Comparison of ENCODE assay signal across 8 cellular contexts in the genomic region with DNA sequence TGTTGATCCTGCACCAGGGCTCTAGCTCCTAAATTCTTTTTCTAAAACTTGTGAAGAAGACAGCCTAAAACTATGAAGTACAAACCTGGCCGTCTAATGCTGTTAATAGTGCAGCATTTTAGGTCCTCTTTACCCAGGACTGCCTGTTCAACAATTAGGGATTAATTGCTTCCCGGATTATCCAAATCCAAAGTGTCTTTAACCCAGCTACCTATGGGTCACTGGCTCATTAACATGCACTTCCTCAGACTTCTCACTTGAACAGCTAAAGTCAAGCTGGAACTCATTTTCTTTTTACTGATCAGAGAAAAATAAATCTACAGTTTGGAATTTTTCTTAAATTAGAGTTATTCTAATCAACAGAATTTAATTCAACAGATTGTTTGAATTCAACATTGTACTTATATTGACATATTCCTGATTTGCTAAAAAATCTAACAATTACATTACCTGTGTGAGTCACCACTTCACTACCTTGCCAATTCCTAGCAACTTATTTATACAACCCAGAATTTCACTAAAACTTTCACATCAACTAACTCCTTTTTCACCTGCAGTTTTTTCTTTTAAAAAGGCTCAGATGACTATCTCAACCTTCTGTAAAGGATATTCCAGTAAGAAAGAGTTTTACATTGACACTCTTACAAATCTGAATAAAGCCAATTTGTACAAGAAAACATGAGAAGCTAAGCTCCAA. TPM values are rescaled to one million over a fixed set of nuclear protein-coding genes. Genes with fewer than 3 reads are reported as not detected.
A peak's percentile ranks its signal among the peaks of the same experiment; 100 is the strongest.
DNase-seq lines count a peak whose midpoint lies in the region; ATAC-seq and TF ChIP-seq lines count a peak whose summit lies in the region.

No MANE protein-coding gene starts in this region.

- H3K4me1 Mint-ChIP-seq in GM23338 = peaks cover 43% of the 10 kb centered on the region

- H3K9me3 Mint-ChIP-seq in GM23338 = peaks cover 4% of the 10 kb centered on the region; the same call in 1 of the 3 replicates

- H3K4me3 Mint-ChIP-seq in GM23338 = peak overlapping the region; percentile 91

- H3K9me2 ChIP-seq in GM23338 (ENCODE audit: insufficient read depth) (no peaks in the 10 kb centered on the region), SU-DHL-6 (replicated peaks; ENCODE audit: insufficient read depth, low read length) (no peaks in the 10 kb centered on the region)

- DNase-seq in GM23338 (ENCODE audit: low spot score) (no peak), fibroblast of pulmonary artery (ENCODE audit: low read depth) (no peak), HuH-7.5 (ENCODE audit: low spot score) (no peak), head of caudate nucleus (no peak), posterior cingulate gyrus (no peak)

- H3K27ac ChIP-seq in GM23338 (ENCODE audit: low read depth) (peak overlapping the region; percentile 13; the same call in 1 of the 2 replicates), SU-DHL-6 (ENCODE audit: low read depth, low read length) (no peak overlapping the region; the same call in 1 of the 2 replicates), skeletal muscle tissue (ENCODE audit: low read depth, low read length) (peak overlapping the region; percentile 0)

- peaks cover 48% of the 10 kb centered on the region for H3K36me3 ChIP-seq in GM23338 (ENCODE audit: insufficient read depth)
- peaks cover 67% of the 10 kb centered on the region for H3K36me3 ChIP-seq in SU-DHL-6 (ENCODE audit: low read length)
- H3K36me3 ChIP-seq in skeletal muscle tissue (ENCODE audit: control insufficient read depth in 3 of 3, insufficient read depth in 3 of 3, low read length in 3 of 3) = peaks cover 28 to 54% (median 52%) of the 10 kb centered on the region in 3 donors

- H2AFZ ChIP-seq in GM23338 (no peak overlapping the region), SU-DHL-6 (ENCODE audit: low read depth, low read length, severe bottlenecking) (no peak overlapping the region)

- H3F3A ChIP-seq in GM23338 (replicated peaks; ENCODE audit: low read depth) (peaks cover 32% of the 10 kb centered on the region), SU-DHL-6 (ENCODE audit: insufficient read depth) (peaks cover 71% of the 10 kb centered on the region)

- H3K4me3 ChIP-seq in GM23338 = peak overlapping the region; percentile 92
- peak overlapping the region; percentile 100 for H3K4me3 ChIP-seq in SU-DHL-6 (ENCODE audit: insufficient read depth, low read length, poor library complexity, severe bottlenecking)
- peak overlapping the region; percentile 63 for H3K4me3 ChIP-seq in fibroblast of pulmonary artery (replicated peaks; ENCODE audit: low read depth, low read length)
- H3K4me3 ChIP-seq in skeletal muscle tissue (ENCODE audit: low read length in 3 of 3) = peak overlapping the region; percentile 22 to 96 (median 78)

- no peaks in the 10 kb centered on the region for H3K27me3 ChIP-seq in GM23338 (ENCODE audit: insufficient read depth)
- H3K27me3 ChIP-seq in SU-DHL-6 (ENCODE audit: low read length) = no peaks in the 10 kb centered on the region
- H3K27me3 ChIP-seq in skeletal muscle tissue (ENCODE audit: control insufficient read depth in 3 of 3, insufficient read depth in 3 of 3, low read length in 3 of 3) = no peaks in the 10 kb centered on the region

- no peak for ATAC-seq in GM23338
- ATAC-seq in GM21360 (IDR thresholded peaks at IDR 0.05; ENCODE audit: unreplicated experiment) = no peak

- peaks cover 79% of the 10 kb centered on the region for H3K36me3 Mint-ChIP-seq in GM23338 (ENCODE audit: low read depth)

- H3K4me1 ChIP-seq in GM23338 (ENCODE audit: insufficient read depth) = peaks cover 22% of the 10 kb centered on the region
- peaks cover 28 to 51% (median 50%) of the 10 kb centered on the region in 3 donors for H3K4me1 ChIP-seq in skeletal muscle tissue (ENCODE audit: control insufficient read depth in 3 of 3, insufficient read depth in 3 of 3, low read length in 3 of 3)

- H3K4me2 ChIP-seq in GM23338 = peak overlapping the region; percentile 91
- H3K4me2 ChIP-seq in SU-DHL-6 (ENCODE audit: low read depth, low read length, poor library complexity, severe bottlenecking) = peak overlapping the region; percentile 93

- peak overlapping the region; percentile 82; the same call in 1 of the 2 replicates for H3K27ac Mint-ChIP-seq in GM23338

- H3K79me2 ChIP-seq in GM23338 (replicated peaks; ENCODE audit: insufficient read depth) (peaks cover 90% of the 10 kb centered on the region), SU-DHL-6 (ENCODE audit: insufficient read depth, low read length) (peaks cover 82% of the 10 kb centered on the region)

- H3K27me3 Mint-ChIP-seq in GM23338 (ENCODE audit: insufficient read depth, low read depth, poor library complexity) = peaks cover 22% of the 10 kb centered on the region

- intact Hi-C loops in head of caudate nucleus (cut with DNase I) (loop anchor here (10.0 kb wide), 1 partner anchor 184 kb away; no protein-coding TSS in a partner anchor), posterior cingulate gyrus (cut with DNase I) (loop anchor here (5.0 to 10.0 kb wide), 3 partner anchors 64 to 1704 kb away; a partner anchor contains a TSS)

- H4K20me1 ChIP-seq in GM23338 (replicated peaks; ENCODE audit: insufficient read depth) = peaks cover 63% of the 10 kb centered on the region
- peaks cover 66% of the 10 kb centered on the region for H4K20me1 ChIP-seq in SU-DHL-6 (ENCODE audit: low read depth, low read length)

- TF ChIP-seq CTCF in GM23338 (conservative IDR thresholded peaks at IDR 0.05; ENCODE audit: low read depth in 2 of 2) (no peak), SU-DHL-6 (IDR thresholded peaks at IDR 0.05; ENCODE audit: insufficient read depth, low read length, poor library complexity, severe bottlenecking) (no peak), fibroblast of pulmonary artery (IDR thresholded peaks at IDR 0.05; ENCODE audit: low read length, missing control alignments) (no peak)

- H3K9me3 ChIP-seq in SU-DHL-6 (ENCODE audit: insufficient read depth, low read length) = no peaks in the 10 kb centered on the region
- H3K9me3 ChIP-seq in skeletal muscle tissue (ENCODE audit: control insufficient read depth in 3 of 3, low read length in 3 of 3) = no peaks in the 10 kb centered on the region

- H3K9ac ChIP-seq in SU-DHL-6 (ENCODE audit: low read length) (peak overlapping the region; percentile 99), skeletal muscle tissue (ENCODE audit: low read depth in 1 of 3, low read length in 3 of 3) (peak overlapping the region; percentile 40 to 76 (median 69))

TF ChIP-seq in GM23338, 12 proteins besides CTCF, POLR2A, EP300 and RAD21:
- TF ChIP-seq NANOG (IDR thresholded peaks at IDR 0.05; ENCODE audit: borderline replicate concordance) (no peak), CREB1 (CRISPR knock-in tag; IDR thresholded peaks at IDR 0.05; ENCODE audit: low read depth) (no peak), ZNF114 (CRISPR knock-in tag; IDR thresholded peaks at IDR 0.05) (no peak), ZNF331 (CRISPR knock-in tag; IDR thresholded peaks at IDR 0.05; ENCODE audit: low read depth) (no peak), EZH2phosphoT487 (IDR thresholded peaks at IDR 0.05; ENCODE audit: unreplicated experiment) (no peak)
- TF ChIP-seq, protein P1, sequence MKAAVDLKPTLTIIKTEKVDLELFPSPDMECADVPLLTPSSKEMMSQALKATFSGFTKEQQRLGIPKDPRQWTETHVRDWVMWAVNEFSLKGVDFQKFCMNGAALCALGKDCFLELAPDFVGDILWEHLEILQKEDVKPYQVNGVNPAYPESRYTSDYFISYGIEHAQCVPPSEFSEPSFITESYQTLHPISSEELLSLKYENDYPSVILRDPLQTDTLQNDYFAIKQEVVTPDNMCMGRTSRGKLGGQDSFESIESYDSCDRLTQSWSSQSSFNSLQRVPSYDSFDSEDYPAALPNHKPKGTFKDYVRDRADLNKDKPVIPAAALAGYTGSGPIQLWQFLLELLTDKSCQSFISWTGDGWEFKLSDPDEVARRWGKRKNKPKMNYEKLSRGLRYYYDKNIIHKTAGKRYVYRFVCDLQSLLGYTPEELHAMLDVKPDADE (IDR thresholded peaks at IDR 0.05) = no peak
- TF ChIP-seq, protein P2, sequence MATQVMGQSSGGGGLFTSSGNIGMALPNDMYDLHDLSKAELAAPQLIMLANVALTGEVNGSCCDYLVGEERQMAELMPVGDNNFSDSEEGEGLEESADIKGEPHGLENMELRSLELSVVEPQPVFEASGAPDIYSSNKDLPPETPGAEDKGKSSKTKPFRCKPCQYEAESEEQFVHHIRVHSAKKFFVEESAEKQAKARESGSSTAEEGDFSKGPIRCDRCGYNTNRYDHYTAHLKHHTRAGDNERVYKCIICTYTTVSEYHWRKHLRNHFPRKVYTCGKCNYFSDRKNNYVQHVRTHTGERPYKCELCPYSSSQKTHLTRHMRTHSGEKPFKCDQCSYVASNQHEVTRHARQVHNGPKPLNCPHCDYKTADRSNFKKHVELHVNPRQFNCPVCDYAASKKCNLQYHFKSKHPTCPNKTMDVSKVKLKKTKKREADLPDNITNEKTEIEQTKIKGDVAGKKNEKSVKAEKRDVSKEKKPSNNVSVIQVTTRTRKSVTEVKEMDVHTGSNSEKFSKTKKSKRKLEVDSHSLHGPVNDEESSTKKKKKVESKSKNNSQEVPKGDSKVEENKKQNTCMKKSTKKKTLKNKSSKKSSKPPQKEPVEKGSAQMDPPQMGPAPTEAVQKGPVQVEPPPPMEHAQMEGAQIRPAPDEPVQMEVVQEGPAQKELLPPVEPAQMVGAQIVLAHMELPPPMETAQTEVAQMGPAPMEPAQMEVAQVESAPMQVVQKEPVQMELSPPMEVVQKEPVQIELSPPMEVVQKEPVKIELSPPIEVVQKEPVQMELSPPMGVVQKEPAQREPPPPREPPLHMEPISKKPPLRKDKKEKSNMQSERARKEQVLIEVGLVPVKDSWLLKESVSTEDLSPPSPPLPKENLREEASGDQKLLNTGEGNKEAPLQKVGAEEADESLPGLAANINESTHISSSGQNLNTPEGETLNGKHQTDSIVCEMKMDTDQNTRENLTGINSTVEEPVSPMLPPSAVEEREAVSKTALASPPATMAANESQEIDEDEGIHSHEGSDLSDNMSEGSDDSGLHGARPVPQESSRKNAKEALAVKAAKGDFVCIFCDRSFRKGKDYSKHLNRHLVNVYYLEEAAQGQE (IDR thresholded peaks at IDR 0.05; ENCODE audit: unreplicated experiment) = no peak

RNA-seq across cellular contexts. Expression of a gene that starts 3.3 kb away (rescaled TPM):
- 630 and 687 TPM in 2 replicates for total RNA-seq in GM23338 (2014; rRNA removed; shearing (Covaris generic))
- polyA plus RNA-seq in GM23338 (2016; fragmentation: Nextera tagmentation; extraction: Ambion mirVana) = 406 and 422 TPM in 2 replicates
- total RNA-seq in skeletal muscle tissue = 342 TPM

RNA-seq across cellular contexts. Expression of a gene that starts 25.6 kb away (rescaled TPM):
- total RNA-seq in GM23338 (2014; rRNA removed; shearing (Covaris generic)) = 19.3 and 20.0 TPM in 2 replicates
- 175 and 187 TPM in 2 replicates for polyA plus RNA-seq in GM23338 (2016; fragmentation: Nextera tagmentation; extraction: Ambion mirVana)
- 10.4 TPM for total RNA-seq in skeletal muscle tissue
